35 cellular contexts compared by ENCODE assay signal in genomic region chr1:82219841-82220240, GRCh38.
"Had no signal": no experiment of that assay in that cellular context is flagged by ENCODE, and none has a peak within 500 bp of the region (broad histone marks: within the 10 kb centered on the region; RNA-seq: fewer than 3 reads in every experiment).

No MANE protein-coding gene starts in this region.

- H3K4me3 ChIP-seq: MG63 had no signal

- DNase-seq: Karpas-422, Kasumi-1, MG63, MM.1S, MV-4-11, NCI-H1048, NCI-H1092, NCI-H1092 treated with DMSO at 0.1 percent for 48 hours, NCI-H1105, NCI-H1105 treated with DMSO at 0.1 percent for 48 hours, NCI-H1417, NCI-H1417 treated with DMSO at 0.1 percent for 48 hours, NCI-H1436, NCI-H1436 treated with DMSO at 0.1 percent for 48 hours, NCI-H146, NCI-H1694, NCI-H1694 treated with DMSO at 0.1 percent for 48 hours, NCI-H187, NCI-H187 treated with DMSO at 0.1 percent for 48 hours, NCI-H1930, NCI-H2029, NCI-H2029 treated with DMSO at 0.1 percent for 48 hours, NCI-H2081, NCI-H2081 treated with DMSO at 0.1 percent for 48 hours, NCI-H2107, NCI-H2171, NCI-H2171 treated with DMSO at 0.1 percent for 48 hours, NCI-H2227 treated with DMSO at 0.1 percent for 48 hours, NCI-H226, NCI-H345, NCI-H446, NCI-H446 treated with DMSO at 0.1 percent for 48 hours, NCI-H510A, NCI-H510A treated with DMSO at 0.1 percent for 48 hours, NCI-H524 had no signal

- H3K9me3 ChIP-seq: MG63 had no signal

- H3K36me3 ChIP-seq: MG63 had no signal

- H3K27me3 ChIP-seq: MG63 had no signal
